ENCODE assay signal across 33 cellular contexts in genomic region chr22:43406186-43406790, GRCh38. TPM values are rescaled to one million over a fixed set of nuclear protein-coding genes. Genes with fewer than 3 reads are reported as not detected.
"Had no signal": no experiment of that assay in that cellular context is flagged by ENCODE, and none has a peak within 500 bp of the region (broad histone marks: within the 10 kb centered on the region; RNA-seq: fewer than 3 reads in every experiment).

No MANE protein-coding gene starts in this region.

- H3K36me3 ChIP-seq: ovary, spleen, suprapubic skin, tibial artery, transverse colon, upper lobe of right lung, uterus had no signal

- H3K4me3 ChIP-seq: ovary, psoas muscle, skin epidermis, smooth muscle cell, spleen, suprapubic skin, testis, tibial artery, transverse colon, upper lobe of right lung, uterus had no signal

- H3K9me3 ChIP-seq: ovary, psoas muscle, suprapubic skin, testis, tibial artery, transverse colon, upper lobe of right lung, uterus had no signal

- DNase-seq: naive thymus-derived CD8-positive, alpha-beta T cell; occipital lobe; ovary; right cardiac atrium; spleen; stimulated activated CD4-positive, alpha-beta T cell treated with anti-CD3 and anti-CD28 coated beads, Interleukin-12 subunit alpha, Interleukin-12 subunit beta, amount 100 ng/mL, for 4 hours; stimulated activated CD4-positive, alpha-beta T cell treated with anti-CD3 and anti-CD28 coated beads, Interleukin-1b, Interleukin-23, amount 100 ng/mL, for 48 hours; stimulated activated CD4-positive, alpha-beta T cell treated with anti-CD3 and anti-CD28 coated beads, Interleukin-4, amount 100 ng/mL, for 1 hour; stimulated activated CD4-positive, alpha-beta T cell treated with anti-CD3 and anti-CD28 coated beads, Interleukin-4, amount 100 ng/mL, for 4 hours; stimulated activated CD8-positive, alpha-beta memory T cell treated with anti-CD3 and anti-CD28 coated beads, Interleukin-4, amount 100 ng/mL, for 48 hours; stimulated activated naive CD4-positive, alpha-beta T cell; stimulated activated naive CD8-positive, alpha-beta T cell treated with anti-CD3 and anti-CD28 coated beads, Interleukin-15, amount 100 ng/mL, for 72 hours; stimulated activated naive CD8-positive, alpha-beta T cell treated with anti-CD3 and anti-CD28 coated beads, Interleukin-15, Interleukin-2, amounts not matched to agents 100 U/mL and 50 U/mL, for 24 hours; substantia nigra; testis; tibial artery; transverse colon; upper lobe of right lung; uterus had no signal

- ATAC-seq: naive thymus-derived CD8-positive, alpha-beta T cell; natural killer cell treated with Interleukin-12 subunit alpha and Interleukin-12 subunit beta and Interleukin-15 and Interleukin-18, amount 100 ng/mL, for 72 hours; psoas muscle; right cardiac atrium; sciatic nerve; stimulated activated memory B cell treated with anti-CD40 and anti-IgM and Interleukin-4, amounts not matched to agents 10 μg/mL and 1 μg/mL and 100 μg/mL, for 72 hours; stimulated activated naive CD8-positive, alpha-beta T cell treated with anti-CD3 and anti-CD28 coated beads, Interleukin-15, amount 100 ng/mL, for 72 hours; stimulated activated naive CD8-positive, alpha-beta T cell treated with anti-CD3 and anti-CD28 coated beads, Interleukin-15, Interleukin-2, amounts not matched to agents 100 U/mL and 50 U/mL, for 24 hours; upper lobe of right lung had no signal

- H3K4me1 Mint-ChIP-seq: nephron progenitor cell; neural crest cell; stimulated activated memory B cell treated with anti-CD40 and anti-IgM and Interleukin-4, amounts not matched to agents 10 μg/mL and 1 μg/mL and 100 μg/mL, for 72 hours; stimulated activated naive CD8-positive, alpha-beta T cell treated with anti-CD3 and anti-CD28 coated beads, Interleukin-15, amount 100 ng/mL, for 72 hours had no signal

- H3K27ac ChIP-seq: ovary, parathyroid adenoma, psoas muscle, skin epidermis, spleen, suprapubic skin, testis, tibial artery, transverse colon, upper lobe of right lung, uterus had no signal

- H3K4me1 ChIP-seq: parathyroid adenoma, psoas muscle, spleen, testis, tibial artery, transverse colon, upper lobe of right lung, uterus had no signal

- H3K27ac Mint-ChIP-seq: naive thymus-derived CD8-positive, alpha-beta T cell; natural killer cell treated with Interleukin-12 subunit alpha and Interleukin-12 subunit beta and Interleukin-15 and Interleukin-18, amount 100 ng/mL, for 72 hours; nephron progenitor cell; progenitor cell of endocrine pancreas; stimulated activated memory B cell treated with anti-CD40 and anti-IgM and Interleukin-4, amounts not matched to agents 10 μg/mL and 1 μg/mL and 100 μg/mL, for 72 hours; type B pancreatic cell had no signal

- H3K27me3 ChIP-seq: ovary, testis, uterus had no signal

- H3K36me3 Mint-ChIP-seq: natural killer cell treated with Interleukin-12 subunit alpha and Interleukin-12 subunit beta and Interleukin-15 and Interleukin-18, amount 100 ng/mL, for 72 hours; stimulated activated memory B cell treated with anti-CD40 and anti-IgM and Interleukin-4, amounts not matched to agents 10 μg/mL and 1 μg/mL and 100 μg/mL, for 72 hours; type B pancreatic cell had no signal

- H3K4me3 Mint-ChIP-seq: naive thymus-derived CD8-positive, alpha-beta T cell; natural killer cell treated with Interleukin-12 subunit alpha and Interleukin-12 subunit beta and Interleukin-15 and Interleukin-18, amount 100 ng/mL, for 72 hours; nephron progenitor cell; neural crest cell; stimulated activated memory B cell treated with anti-CD40 and anti-IgM and Interleukin-4, amounts not matched to agents 10 μg/mL and 1 μg/mL and 100 μg/mL, for 72 hours; stimulated activated naive CD8-positive, alpha-beta T cell treated with anti-CD3 and anti-CD28 coated beads, Interleukin-15, amount 100 ng/mL, for 72 hours; type B pancreatic cell had no signal

- H3K9me3 Mint-ChIP-seq: naive thymus-derived CD8-positive, alpha-beta T cell; natural killer cell treated with Interleukin-12 subunit alpha and Interleukin-12 subunit beta and Interleukin-15 and Interleukin-18, amount 100 ng/mL, for 72 hours; nephron progenitor cell; neural crest cell; stimulated activated naive CD8-positive, alpha-beta T cell treated with anti-CD3 and anti-CD28 coated beads, Interleukin-15, amount 100 ng/mL, for 72 hours; type B pancreatic cell had no signal

RNA-seq across cellular contexts. Expression of gene MPPED1, which starts 5.5 kb away (rescaled TPM):
- total RNA-seq: naive thymus-derived CD8-positive, alpha-beta T cell; natural killer cell treated with Interleukin-12 subunit alpha and Interleukin-12 subunit beta and Interleukin-15 and Interleukin-18, amount 100 ng/mL, for 72 hours; osteoblast; psoas muscle; renal cortical epithelial cell; smooth muscle cell; transverse colon; upper lobe of right lung had no signal
- polyA plus RNA-seq: smooth muscle cell had no signal
